In genomic region chr18:32730620-32731021, GRCh38 we compare ENCODE assay signal across 7 cellular contexts. TPM values are rescaled to one million over a fixed set of nuclear protein-coding genes. Genes with fewer than 3 reads are reported as not detected.
DNase-seq lines count a peak whose midpoint lies in the region; ATAC-seq and TF ChIP-seq lines count a peak whose summit lies in the region.

No MANE protein-coding gene starts in this region.

- ATAC-seq in GM18499 (IDR thresholded peaks at IDR 0.05; ENCODE audit: insufficient read depth, unreplicated experiment): peak; percentile 88
- peak; percentile 95 for ATAC-seq in GM21576 (IDR thresholded peaks at IDR 0.05; ENCODE audit: unreplicated experiment)
- peak; percentile 53 for ATAC-seq in activated CD8-positive, alpha-beta T cell treated with anti-CD3 and anti-CD28 coated beads, Interleukin-2, amount 10 ng/mL, durations not matched to agents 7 days and 5 days

- H3K4me2 ChIP-seq in KMS-11: peak overlapping the region; percentile 62

- POLR2A ChIA-PET in activated CD8-positive, alpha-beta T cell treated with anti-CD3 and anti-CD28 coated beads, Interleukin-2, amount 10 ng/mL, durations not matched to agents 7 days and 5 days (lab: Charles Lee): no interaction called here

- H3K9ac ChIP-seq in KMS-11: no peak overlapping the region

- no peak overlapping the region for H3K4me3 ChIP-seq in KMS-11 (IDR thresholded peaks at IDR 0.05; ENCODE audit: insufficient read depth, low read depth, low read length)

- H3K36me3 ChIP-seq in KMS-11 (ENCODE audit: insufficient read depth): no peaks in the 10 kb centered on the region

- TF ChIP-seq CTCF in KMS-11 (conservative IDR thresholded peaks at IDR 0.05; ENCODE audit: low read depth, low read length): no peak

- CTCF ChIA-PET in activated CD8-positive, alpha-beta T cell treated with anti-CD3 and anti-CD28 coated beads, Interleukin-2, amount 10 ng/mL, durations not matched to agents 7 days and 5 days (lab: Charles Lee): interaction anchor here (1.3 kb wide), 1 partner anchor 15 kb away, joined by 3 read pairs; no protein-coding TSS in a partner anchor

- H3K4me1 Mint-ChIP-seq in activated CD8-positive, alpha-beta T cell treated with anti-CD3 and anti-CD28 coated beads, Interleukin-2, amount 10 ng/mL, durations not matched to agents 7 days and 5 days (ENCODE audit: low read depth): peaks cover 5% of the 10 kb centered on the region

- 0 out of 2 replicates have a peak overlapping the region, but pooled peaks have one; percentile 15 for H2AFZ ChIP-seq in KMS-11 (ENCODE audit: low read depth)

- H3K4me1 ChIP-seq in KMS-11 (ENCODE audit: low read depth, poor library complexity, severe bottlenecking): peaks cover 14% of the 10 kb centered on the region

- peak overlapping the region; percentile 35 for H3K4me3 Mint-ChIP-seq in activated CD8-positive, alpha-beta T cell treated with anti-CD3 and anti-CD28 coated beads, Interleukin-2, amount 10 ng/mL, durations not matched to agents 7 days and 5 days

- H3K27me3 ChIP-seq in KMS-11 (ENCODE audit: insufficient read depth, low read depth): no peaks in the 10 kb centered on the region

- DNase-seq in activated CD8-positive, alpha-beta T cell treated with anti-CD3 and anti-CD28 coated beads, Interleukin-2, amount 10 ng/mL, durations not matched to agents 7 days and 5 days: no peak
- DNase-seq in lung microvascular endothelial cell (ENCODE audit: low read depth in 2 of 2) (peak; percentile 17 to 64), T1000 (lab: John Stamatoyannopoulos, UW) (no peak)
- DNase-seq in activated CD8-positive, alpha-beta memory T cell treated with anti-CD3 and anti-CD28 coated beads, Interleukin-2, amount 50 U/mL, for 48 hours: no peak

- H3K27ac ChIP-seq in KMS-11: no peak overlapping the region

- H3K9me3 Mint-ChIP-seq in activated CD8-positive, alpha-beta T cell treated with anti-CD3 and anti-CD28 coated beads, Interleukin-2, amount 10 ng/mL, durations not matched to agents 7 days and 5 days (ENCODE audit: insufficient read depth): no peaks in the 10 kb centered on the region

- H3K27me3 Mint-ChIP-seq in activated CD8-positive, alpha-beta T cell treated with anti-CD3 and anti-CD28 coated beads, Interleukin-2, amount 10 ng/mL, durations not matched to agents 7 days and 5 days (ENCODE audit: low read depth): no peaks in the 10 kb centered on the region

- H3K36me3 Mint-ChIP-seq in activated CD8-positive, alpha-beta T cell treated with anti-CD3 and anti-CD28 coated beads, Interleukin-2, amount 10 ng/mL, durations not matched to agents 7 days and 5 days (ENCODE audit: low read depth): no peaks in the 10 kb centered on the region

- H4K20me1 ChIP-seq in KMS-11 (ENCODE audit: insufficient read depth): no peaks in the 10 kb centered on the region

- no peaks in the 10 kb centered on the region for H3K79me2 ChIP-seq in KMS-11 (ENCODE audit: insufficient read depth, low read depth)

- H3K27ac Mint-ChIP-seq in activated CD8-positive, alpha-beta T cell treated with anti-CD3 and anti-CD28 coated beads, Interleukin-2, amount 10 ng/mL, durations not matched to agents 7 days and 5 days: no peak overlapping the region

RNA-seq across cellular contexts. Expression of gene KLHL14, which starts 42.2 kb away (rescaled TPM):
- total RNA-seq in activated CD8-positive, alpha-beta T cell treated with anti-CD3 and anti-CD28 coated beads, Interleukin-2, amount 10 ng/mL, durations not matched to agents 7 days and 5 days: not detected
- 0.44 and 1.6 TPM in 2 replicates for total RNA-seq in lung microvascular endothelial cell

Comparison
In these comparisons a context has a peak if more than half of its experiments do, and no peak if none do; other contexts are left out.
1. DNase-seq: peak in lung microvascular endothelial cell (2 of 2); none in activated CD8-positive, alpha-beta T cell treated with anti-CD3 and anti-CD28 coated beads, Interleukin-2, amount 10 ng/mL, durations not matched to agents 7 days and 5 days (single experiment), activated CD8-positive, alpha-beta memory T cell treated with anti-CD3 and anti-CD28 coated beads, Interleukin-2, amount 50 U/mL, for 48 hours (single experiment) and T1000 (single experiment).
2. Peak in every context shown above with its lines, with median percentiles within 50 percentile points of each other: ATAC-seq.